7 cellular contexts compared by ENCODE assay signal in the genomic region with DNA sequence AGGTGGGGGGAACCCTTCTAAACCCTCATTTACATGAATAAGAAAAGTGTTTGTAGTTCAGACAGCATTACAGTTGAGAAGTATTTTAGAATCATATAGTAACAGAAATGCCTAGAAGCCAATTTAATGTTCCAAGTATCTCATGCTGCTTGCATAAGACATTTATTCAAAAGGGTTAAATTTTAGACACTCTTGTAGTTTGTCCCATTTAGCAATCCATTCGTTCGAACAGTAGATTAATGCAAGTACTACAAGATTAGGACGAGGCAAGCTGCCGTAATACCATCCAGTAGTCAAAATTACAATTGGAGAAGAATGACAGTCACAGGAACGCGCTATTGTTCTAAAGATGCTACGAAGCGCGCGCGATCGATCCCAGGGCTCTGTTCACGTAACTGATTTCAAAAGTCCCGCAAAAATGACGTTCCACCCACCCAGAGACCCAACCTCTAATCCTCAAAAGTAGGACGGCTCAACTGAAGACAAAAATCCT. TPM values are rescaled to one million over a fixed set of nuclear protein-coding genes. Genes with fewer than 3 reads are reported as not detected.
DNase-seq lines count a peak whose midpoint lies in the region; ATAC-seq and TF ChIP-seq lines count a peak whose summit lies in the region.

No MANE protein-coding gene starts in this region.

- H3K27ac ChIP-seq in adrenal gland (peak overlapping the region; percentile 47 to 96 (median 94)), iPS-20b (ENCODE audit: low read length) (peak overlapping the region; percentile 52), stomach (peak overlapping the region; percentile 89 to 95 (median 91))

- TF ChIP-seq EP300 in stomach (IDR thresholded peaks at IDR 0.05) = no peak

- DNase-seq in HFF-Myc (ENCODE audit: extremely low read depth, low read depth) = peak; percentile 25
- peak; percentile 60 for DNase-seq in NCI-H146 treated with DMSO at 0.1 percent for 48 hours (lab: John Stamatoyannopoulos, UW; ENCODE audit: unreplicated experiment)
- peak in 1 of 7 donors; percentile 60 for DNase-seq in adrenal gland
- no peak for DNase-seq in stomach
- no peak for DNase-seq in NK-92 (lab: John Stamatoyannopoulos, UW; ENCODE audit: unreplicated experiment)

- TF ChIP-seq POLR2A in adrenal gland (IDR thresholded peaks at IDR 0.05) (no peak), stomach (IDR thresholded peaks at IDR 0.05) (no peak)

- H3K4me1 ChIP-seq in adrenal gland (replicated peaks in 1 of 2) (peaks cover 5 to 20% of the 10 kb centered on the region in 2 donors), iPS-20b (ENCODE audit: insufficient read depth, low read length) (peaks cover 9% of the 10 kb centered on the region), stomach (peaks cover 8 to 27% (median 16%) of the 10 kb centered on the region in 4 donors)

- H3K4me3 ChIP-seq in HFF-Myc (replicated peaks; ENCODE audit: low read depth, low read length) (peak overlapping the region; percentile 79), adrenal gland (peak overlapping the region; percentile 41 to 95 (median 63)), iPS-20b (ENCODE audit: low read length) (peak overlapping the region; percentile 97), stomach (peak overlapping the region; percentile 68 to 88 (median 87))

- WGBS in adrenal gland, 4 donors = 0 to 2% (median 1%) methylated on average over 12 to 16 of the region's 16 CpGs
- 0 to 1% (median 1%) methylated on average over 16 of the region's 16 CpGs for WGBS in stomach, 5 donors

- intact Hi-C loops in adrenal gland (cut with DNase I) = loop anchor here in 1 of 2 donors (10.0 kb wide), 1 partner anchor 167 kb away; no protein-coding TSS in a partner anchor
- intact Hi-C loops in stomach (cut with DNase I; ENCODE audit: low total_unique reads) = no loop called here

- no peak for TF ChIP-seq CTCF in HFF-Myc (IDR thresholded peaks at IDR 0.05; ENCODE audit: low read depth, low read length, missing control alignments)
- no peak for TF ChIP-seq CTCF in adrenal gland (IDR thresholded peaks at IDR 0.05)
- no peak for TF ChIP-seq CTCF in stomach (IDR thresholded peaks at IDR 0.05)

- peaks cover 0 to 11% of the 10 kb centered on the region in 2 donors for H3K36me3 ChIP-seq in adrenal gland (replicated peaks in 1 of 2)
- peaks cover 21% of the 10 kb centered on the region for H3K36me3 ChIP-seq in iPS-20b (ENCODE audit: insufficient read depth, low read depth, low read length)
- H3K36me3 ChIP-seq in stomach = peaks cover 0 to 16% (median 7%) of the 10 kb centered on the region in 4 donors

- no peaks in the 10 kb centered on the region for H3K27me3 ChIP-seq in adrenal gland
- 0 out of 2 replicates have a peak, but pooled peaks cover 4% of the 10 kb centered on the region for H3K27me3 ChIP-seq in iPS-20b (ENCODE audit: insufficient read depth, low read length)
- H3K27me3 ChIP-seq in stomach = no peaks in the 10 kb centered on the region

- ATAC-seq in GM18861 (IDR thresholded peaks at IDR 0.05; ENCODE audit: unreplicated experiment) = peak; percentile 30

- H3K9ac ChIP-seq in iPS-20b (ENCODE audit: low read depth, low read length) = peak overlapping the region; percentile 95

- H3K9me3 ChIP-seq in adrenal gland (replicated peaks in 1 of 3) = no peaks in the 10 kb centered on the region
- no peaks in the 10 kb centered on the region for H3K9me3 ChIP-seq in iPS-20b (ENCODE audit: insufficient read depth, low read depth, low read length)
- H3K9me3 ChIP-seq in stomach = no peaks in the 10 kb centered on the region

RNA-seq across cellular contexts. Expression of a gene that starts 1.2 kb away (rescaled TPM):
- 10 to 100 TPM; 27.7 to 39.9 (median 35.6) TPM for total RNA-seq in adrenal gland
- 10 to 100 TPM; 12.3 to 33.6 (median 18.8) TPM for polyA plus RNA-seq in adrenal gland
- 10 to 100 TPM in 4 of 5 donors, under 1 TPM in 1; 0.87 to 41.5 (median 17.5) TPM for total RNA-seq in stomach
- polyA plus RNA-seq in stomach = 10 to 100 TPM in 1 of 3 donors, 1 to 10 TPM in 2; 4.3 to 12.3 (median 5.2) TPM

RNA-seq across cellular contexts. Expression of a gene that starts 56.3 kb away (rescaled TPM):
- total RNA-seq in adrenal gland (1 to 10 TPM in 2 of 8 donors, under 1 TPM in 5, not detected in 1; 0.30 to 1.2 (median 0.58) TPM), stomach (under 1 TPM in 1 of 5 donors, not detected in 4; 0.73 TPM)
- polyA plus RNA-seq in adrenal gland (1 to 10 TPM in 1 of 3 donors, under 1 TPM in 2; 0.37 to 1.2 (median 0.84) TPM), stomach (under 1 TPM in 1 of 3 donors, not detected in 2; 0.46 TPM)

Comparison
In these comparisons a context has a peak if more than half of its experiments do, and no peak if none do; other contexts are left out.
1. DNase-seq: peak in HFF-Myc (single experiment) and NCI-H146 treated with DMSO at 0.1 percent for 48 hours (single experiment); none in stomach (single experiment) and NK-92 (single experiment).
2. Peak in every context shown above with its lines, with median percentiles within 50 percentile points of each other: H3K4me3 ChIP-seq and H3K27ac ChIP-seq.